2 cellular contexts compared by ENCODE assay signal in the genomic region with DNA sequence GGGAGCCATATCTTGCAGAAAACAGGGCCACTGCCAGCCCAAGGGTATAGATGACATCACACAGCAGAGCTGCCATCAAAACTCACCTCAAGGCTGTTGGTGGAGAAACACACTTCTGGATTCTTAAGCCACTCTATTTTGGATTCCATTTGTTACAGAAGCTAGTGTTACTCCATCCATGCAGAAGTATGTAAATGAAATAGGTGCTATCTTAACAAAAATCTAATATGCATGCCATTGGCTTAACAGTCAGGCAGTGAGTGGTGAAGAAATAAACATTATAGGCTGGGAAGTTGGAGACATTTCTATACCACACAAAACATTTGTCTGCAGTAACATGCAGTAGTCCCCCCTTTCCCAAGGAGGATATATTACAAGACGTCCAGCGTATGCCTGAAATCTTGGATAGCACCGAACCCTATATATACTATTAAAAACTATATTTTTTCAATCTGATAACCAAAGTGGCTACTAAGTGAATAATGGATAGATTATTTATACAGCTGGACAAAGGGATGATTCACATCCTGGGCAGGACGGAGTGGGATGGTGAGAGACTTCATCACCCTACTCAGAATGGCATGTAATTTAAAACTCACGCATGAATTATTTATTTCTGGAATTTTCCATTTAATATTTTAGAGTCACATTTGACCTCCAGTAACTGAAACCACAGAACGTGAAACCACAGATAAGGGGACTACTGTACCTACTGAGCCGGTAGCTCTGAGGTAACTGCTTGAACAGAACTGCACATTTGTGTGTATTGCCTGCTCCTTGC.
A peak's percentile ranks its signal among the peaks of the same experiment; 100 is the strongest.
TF ChIP-seq lines count a peak whose summit lies in the region.

No MANE protein-coding gene starts in this region.

TF ChIP-seq in SK-N-SH treated with all-trans-retinoic acid at 6 μM for 48 hours, 23 proteins besides CTCF, POLR2A, EP300 and RAD21 (continued from another document):
- TF ChIP-seq, protein P1, sequence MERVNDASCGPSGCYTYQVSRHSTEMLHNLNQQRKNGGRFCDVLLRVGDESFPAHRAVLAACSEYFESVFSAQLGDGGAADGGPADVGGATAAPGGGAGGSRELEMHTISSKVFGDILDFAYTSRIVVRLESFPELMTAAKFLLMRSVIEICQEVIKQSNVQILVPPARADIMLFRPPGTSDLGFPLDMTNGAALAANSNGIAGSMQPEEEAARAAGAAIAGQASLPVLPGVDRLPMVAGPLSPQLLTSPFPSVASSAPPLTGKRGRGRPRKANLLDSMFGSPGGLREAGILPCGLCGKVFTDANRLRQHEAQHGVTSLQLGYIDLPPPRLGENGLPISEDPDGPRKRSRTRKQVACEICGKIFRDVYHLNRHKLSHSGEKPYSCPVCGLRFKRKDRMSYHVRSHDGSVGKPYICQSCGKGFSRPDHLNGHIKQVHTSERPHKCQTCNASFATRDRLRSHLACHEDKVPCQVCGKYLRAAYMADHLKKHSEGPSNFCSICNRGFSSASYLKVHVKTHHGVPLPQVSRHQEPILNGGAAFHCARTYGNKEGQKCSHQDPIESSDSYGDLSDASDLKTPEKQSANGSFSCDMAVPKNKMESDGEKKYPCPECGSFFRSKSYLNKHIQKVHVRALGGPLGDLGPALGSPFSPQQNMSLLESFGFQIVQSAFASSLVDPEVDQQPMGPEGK (CRISPR knock-in tag; IDR thresholded peaks at IDR 0.05; ENCODE audit: borderline replicate concordance), result peak; percentile 61; the same call in 1 of the 2 replicates
- TF ChIP-seq SNAI2 (CRISPR knock-in tag; IDR thresholded peaks at IDR 0.05) (no peak), TCF4 (CRISPR knock-in tag; IDR thresholded peaks at IDR 0.05; ENCODE audit: borderline replicate concordance) (peak; percentile 65), ZNF8 (CRISPR knock-in tag; IDR thresholded peaks at IDR 0.05) (no peak), TOX (CRISPR knock-in tag; IDR thresholded peaks at IDR 0.05; ENCODE audit: borderline replicate concordance) (no peak), ISL1 (CRISPR knock-in tag; IDR thresholded peaks at IDR 0.05) (peak; percentile 98), CSDC2 (CRISPR knock-in tag; IDR thresholded peaks at IDR 0.05) (no peak), PPARA (CRISPR knock-in tag; IDR thresholded peaks at IDR 0.05; ENCODE audit: borderline replicate concordance) (no peak)
- TF ChIP-seq, protein P2, sequence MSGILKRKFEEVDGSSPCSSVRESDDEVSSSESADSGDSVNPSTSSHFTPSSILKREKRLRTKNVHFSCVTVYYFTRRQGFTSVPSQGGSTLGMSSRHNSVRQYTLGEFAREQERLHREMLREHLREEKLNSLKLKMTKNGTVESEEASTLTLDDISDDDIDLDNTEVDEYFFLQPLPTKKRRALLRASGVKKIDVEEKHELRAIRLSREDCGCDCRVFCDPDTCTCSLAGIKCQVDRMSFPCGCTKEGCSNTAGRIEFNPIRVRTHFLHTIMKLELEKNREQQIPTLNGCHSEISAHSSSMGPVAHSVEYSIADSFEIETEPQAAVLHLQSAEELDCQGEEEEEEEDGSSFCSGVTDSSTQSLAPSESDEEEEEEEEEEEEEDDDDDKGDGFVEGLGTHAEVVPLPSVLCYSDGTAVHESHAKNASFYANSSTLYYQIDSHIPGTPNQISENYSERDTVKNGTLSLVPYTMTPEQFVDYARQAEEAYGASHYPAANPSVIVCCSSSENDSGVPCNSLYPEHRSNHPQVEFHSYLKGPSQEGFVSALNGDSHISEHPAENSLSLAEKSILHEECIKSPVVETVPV (CRISPR knock-in tag; IDR thresholded peaks at IDR 0.05), result peak; percentile 63; the same call in 1 of the 2 replicates
- TF ChIP-seq, protein P3, sequence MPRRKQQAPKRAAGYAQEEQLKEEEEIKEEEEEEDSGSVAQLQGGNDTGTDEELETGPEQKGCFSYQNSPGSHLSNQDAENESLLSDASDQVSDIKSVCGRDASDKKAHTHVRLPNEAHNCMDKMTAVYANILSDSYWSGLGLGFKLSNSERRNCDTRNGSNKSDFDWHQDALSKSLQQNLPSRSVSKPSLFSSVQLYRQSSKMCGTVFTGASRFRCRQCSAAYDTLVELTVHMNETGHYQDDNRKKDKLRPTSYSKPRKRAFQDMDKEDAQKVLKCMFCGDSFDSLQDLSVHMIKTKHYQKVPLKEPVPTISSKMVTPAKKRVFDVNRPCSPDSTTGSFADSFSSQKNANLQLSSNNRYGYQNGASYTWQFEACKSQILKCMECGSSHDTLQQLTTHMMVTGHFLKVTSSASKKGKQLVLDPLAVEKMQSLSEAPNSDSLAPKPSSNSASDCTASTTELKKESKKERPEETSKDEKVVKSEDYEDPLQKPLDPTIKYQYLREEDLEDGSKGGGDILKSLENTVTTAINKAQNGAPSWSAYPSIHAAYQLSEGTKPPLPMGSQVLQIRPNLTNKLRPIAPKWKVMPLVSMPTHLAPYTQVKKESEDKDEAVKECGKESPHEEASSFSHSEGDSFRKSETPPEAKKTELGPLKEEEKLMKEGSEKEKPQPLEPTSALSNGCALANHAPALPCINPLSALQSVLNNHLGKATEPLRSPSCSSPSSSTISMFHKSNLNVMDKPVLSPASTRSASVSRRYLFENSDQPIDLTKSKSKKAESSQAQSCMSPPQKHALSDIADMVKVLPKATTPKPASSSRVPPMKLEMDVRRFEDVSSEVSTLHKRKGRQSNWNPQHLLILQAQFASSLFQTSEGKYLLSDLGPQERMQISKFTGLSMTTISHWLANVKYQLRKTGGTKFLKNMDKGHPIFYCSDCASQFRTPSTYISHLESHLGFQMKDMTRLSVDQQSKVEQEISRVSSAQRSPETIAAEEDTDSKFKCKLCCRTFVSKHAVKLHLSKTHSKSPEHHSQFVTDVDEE (CRISPR knock-in tag; IDR thresholded peaks at IDR 0.05), result no peak

TF ChIP-seq in GM23338, 12 proteins besides CTCF, POLR2A, EP300 and RAD21 (continued from another document):
- TF ChIP-seq, protein P4, sequence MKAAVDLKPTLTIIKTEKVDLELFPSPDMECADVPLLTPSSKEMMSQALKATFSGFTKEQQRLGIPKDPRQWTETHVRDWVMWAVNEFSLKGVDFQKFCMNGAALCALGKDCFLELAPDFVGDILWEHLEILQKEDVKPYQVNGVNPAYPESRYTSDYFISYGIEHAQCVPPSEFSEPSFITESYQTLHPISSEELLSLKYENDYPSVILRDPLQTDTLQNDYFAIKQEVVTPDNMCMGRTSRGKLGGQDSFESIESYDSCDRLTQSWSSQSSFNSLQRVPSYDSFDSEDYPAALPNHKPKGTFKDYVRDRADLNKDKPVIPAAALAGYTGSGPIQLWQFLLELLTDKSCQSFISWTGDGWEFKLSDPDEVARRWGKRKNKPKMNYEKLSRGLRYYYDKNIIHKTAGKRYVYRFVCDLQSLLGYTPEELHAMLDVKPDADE (IDR thresholded peaks at IDR 0.05), result no peak
- TF ChIP-seq STAT1 (IDR thresholded peaks at IDR 0.05; ENCODE audit: unreplicated experiment), result no peak
- no peak for TF ChIP-seq ZNF114 (CRISPR knock-in tag; IDR thresholded peaks at IDR 0.05)
- TF ChIP-seq ZNF462 (CRISPR knock-in tag; IDR thresholded peaks at IDR 0.05), result no peak
- TF ChIP-seq ZNF331 (CRISPR knock-in tag; IDR thresholded peaks at IDR 0.05; ENCODE audit: low read depth), result no peak
- no peak for TF ChIP-seq JUNB (IDR thresholded peaks at IDR 0.05; ENCODE audit: unreplicated experiment)
- TF ChIP-seq EZH2phosphoT487 (IDR thresholded peaks at IDR 0.05; ENCODE audit: unreplicated experiment), result no peak
TF ChIP-seq in GM23338: peak in this region for 0.
